ENCODE assay signal across 13 cellular contexts in genomic region chr14:61923348-61923747, GRCh38.
DNase-seq lines count a peak whose midpoint lies in the region; ATAC-seq and TF ChIP-seq lines count a peak whose summit lies in the region.
"Had no signal": no experiment of that assay in that cellular context is flagged by ENCODE, and none has a peak within 500 bp of the region (broad histone marks: within the 10 kb centered on the region; RNA-seq: fewer than 3 reads in every experiment).

No MANE protein-coding gene starts in this region.

- H3K9me3 Mint-ChIP-seq in HFFc6: no peaks in the 10 kb centered on the region
- H3K9me3 Mint-ChIP-seq: nephron progenitor cell; stimulated activated effector memory CD8-positive, alpha-beta T cell treated with anti-CD3 and anti-CD28 coated beads, Interleukin-12 subunit alpha, Interleukin-12 subunit beta, amount 100 ng/mL, for 72 hours had no signal

- no peak overlapping the region for H3K4me2 ChIP-seq in neural cell (ENCODE audit: low read length)

- no peak overlapping the region for H3K4me3 Mint-ChIP-seq in HFFc6
- H3K4me3 Mint-ChIP-seq: activated CD8-positive, alpha-beta memory T cell treated with anti-CD3 and anti-CD28 coated beads, Interleukin-2, amount 10 ng/mL, durations not matched to agents 7 days and 5 days; nephron progenitor cell; stimulated activated effector memory CD8-positive, alpha-beta T cell treated with anti-CD3 and anti-CD28 coated beads, Interleukin-12 subunit alpha, Interleukin-12 subunit beta, amount 100 ng/mL, for 72 hours had no signal

- no peak overlapping the region for H3K27ac ChIP-seq in brain microvascular endothelial cell
- H3K27ac ChIP-seq in neural cell (ENCODE audit: low read length): no peak overlapping the region

- no peak overlapping the region for H2AFZ ChIP-seq in neural cell (ENCODE audit: low read depth, low read length)

- no peak overlapping the region for H3K27ac Mint-ChIP-seq in HFFc6
- H3K27ac Mint-ChIP-seq: activated CD8-positive, alpha-beta memory T cell treated with anti-CD3 and anti-CD28 coated beads, Interleukin-2, amount 10 ng/mL, durations not matched to agents 7 days and 5 days; nephron progenitor cell; stimulated activated effector memory CD8-positive, alpha-beta T cell treated with anti-CD3 and anti-CD28 coated beads, Interleukin-12 subunit alpha, Interleukin-12 subunit beta, amount 100 ng/mL, for 72 hours had no signal

- H3K36me3 Mint-ChIP-seq in HFFc6 (ENCODE audit: low read depth): no peaks in the 10 kb centered on the region
- H3K36me3 Mint-ChIP-seq: activated CD8-positive, alpha-beta memory T cell treated with anti-CD3 and anti-CD28 coated beads, Interleukin-2, amount 10 ng/mL, durations not matched to agents 7 days and 5 days; stimulated activated effector memory CD8-positive, alpha-beta T cell treated with anti-CD3 and anti-CD28 coated beads, Interleukin-12 subunit alpha, Interleukin-12 subunit beta, amount 100 ng/mL, for 72 hours had no signal

- DNase-seq in NCI-H524 (lab: John Stamatoyannopoulos, UW) (peak; percentile 12 to 54), NCI-H524 treated with DMSO at 0.1 percent for 48 hours (lab: John Stamatoyannopoulos, UW) (no peak), HFFc6 (peak; percentile 51), brain microvascular endothelial cell (peak; percentile 29), NCI-H146 (lab: John Stamatoyannopoulos, UW) (no peak), iPS-NIHi11 (ENCODE audit: low spot score) (no peak)
- DNase-seq: activated CD8-positive, alpha-beta memory T cell treated with anti-CD3 and anti-CD28 coated beads, Interleukin-2, amount 10 ng/mL, durations not matched to agents 7 days and 5 days; amniotic stem cell; MM.1S; nephron progenitor cell had no signal

- in situ Hi-C loops in brain microvascular endothelial cell (cut with HindIII; ENCODE audit: low pct_ligation_motif_present, low sequenced_read_pairs): loop anchor here (25.0 kb wide), 1 partner anchor 189 kb away; no protein-coding TSS in a partner anchor

- H3K9ac ChIP-seq in neural cell (ENCODE audit: low read length): no peak overlapping the region

- peak; percentile 33 for TF ChIP-seq RAD21 in neural cell (conservative IDR thresholded peaks at IDR 0.05)

- H3K4me3 ChIP-seq in brain microvascular endothelial cell (ENCODE audit: low read depth, low read length) (no peak overlapping the region), neural cell (ENCODE audit: low read length) (no peak overlapping the region)

- no peaks in the 10 kb centered on the region for H4K20me1 ChIP-seq in neural cell (ENCODE audit: insufficient read depth)

- H3K79me2 ChIP-seq in neural cell (replicated peaks; ENCODE audit: insufficient read depth, low read length): no peaks in the 10 kb centered on the region

- no peaks in the 10 kb centered on the region for H3K36me3 ChIP-seq in brain microvascular endothelial cell (replicated peaks)
- H3K36me3 ChIP-seq in neural cell (ENCODE audit: insufficient read depth, low read length): no peaks in the 10 kb centered on the region

- peaks cover 6% of the 10 kb centered on the region; the same call in 1 of the 2 replicates for H3K27me3 Mint-ChIP-seq in HFFc6 (ENCODE audit: insufficient read depth)

- no peaks in the 10 kb centered on the region for H3F3A ChIP-seq in neural cell (ENCODE audit: insufficient read depth, low read length, poor library complexity, severe bottlenecking)

- peaks cover 48% of the 10 kb centered on the region for H3K4me1 Mint-ChIP-seq in HFFc6 (ENCODE audit: low read depth)
- H3K4me1 Mint-ChIP-seq: stimulated activated effector memory CD8-positive, alpha-beta T cell treated with anti-CD3 and anti-CD28 coated beads, Interleukin-12 subunit alpha, Interleukin-12 subunit beta, amount 100 ng/mL, for 72 hours had no signal

- no peak for TF ChIP-seq EP300 in neural cell (conservative IDR thresholded peaks at IDR 0.05; ENCODE audit: poor library complexity, severe bottlenecking)

- no peak for ATAC-seq in GM19467 (IDR thresholded peaks at IDR 0.05; ENCODE audit: unreplicated experiment)
- ATAC-seq: activated CD8-positive, alpha-beta memory T cell treated with anti-CD3 and anti-CD28 coated beads, Interleukin-2, amount 10 ng/mL, durations not matched to agents 7 days and 5 days; stimulated activated effector memory CD8-positive, alpha-beta T cell treated with anti-CD3 and anti-CD28 coated beads, Interleukin-12 subunit alpha, Interleukin-12 subunit beta, amount 100 ng/mL, for 72 hours had no signal

- no peaks in the 10 kb centered on the region for H3K9me3 ChIP-seq in neural cell (ENCODE audit: low read length)

- H3K9me2 ChIP-seq in neural cell (ENCODE audit: insufficient read depth, low read length): no peaks in the 10 kb centered on the region

- peak; percentile 84 for TF ChIP-seq CTCF in HFFc6 (IDR thresholded peaks at IDR 0.05)
- TF ChIP-seq CTCF in brain microvascular endothelial cell (IDR thresholded peaks at IDR 0.05; ENCODE audit: low read depth, low read length, missing control alignments): peak; percentile 68
- TF ChIP-seq CTCF in neural cell (IDR thresholded peaks at IDR 0.05; ENCODE audit: poor library complexity, severe bottlenecking): peak; percentile 11

- H3K27me3 ChIP-seq in brain microvascular endothelial cell (replicated peaks): no peaks in the 10 kb centered on the region
- no peaks in the 10 kb centered on the region for H3K27me3 ChIP-seq in neural cell (ENCODE audit: insufficient read depth, low read depth, low read length)

TF ChIP-seq in neural cell, 6 proteins besides CTCF, POLR2A, EP300 and RAD21:
- TF ChIP-seq REST (IDR thresholded peaks at IDR 0.05; ENCODE audit: borderline replicate concordance) (no peak), TAF1 (IDR thresholded peaks at IDR 0.05; ENCODE audit: low read depth) (no peak), POLR2AphosphoS5 (IDR thresholded peaks at IDR 0.05) (no peak), SMC3 (conservative IDR thresholded peaks at IDR 0.05; ENCODE audit: poor library complexity) (no peak), MXI1 (conservative IDR thresholded peaks at IDR 0.05; ENCODE audit: poor library complexity, severe bottlenecking) (no peak), EZH2 (IDR thresholded peaks at IDR 0.05; ENCODE audit: borderline replicate concordance, insufficient read depth, low read length, poor library complexity, severe bottlenecking) (no peak)

Comparison
In these comparisons a context has a peak if more than half of its experiments do, and no peak if none do; other contexts are left out.
1. DNase-seq: peak in NCI-H524 (2 of 2), HFFc6 (single experiment) and brain microvascular endothelial cell (single experiment); none in NCI-H524 treated with DMSO at 0.1 percent for 48 hours (single experiment), NCI-H146 (single experiment) and iPS-NIHi11 (single experiment).
2. CTCF ChIP-seq: peak in every context shown above with its lines; median percentile 84 in HFFc6; 68 in brain microvascular endothelial cell; 11 in neural cell.